Comparison of ENCODE assay signal across 24 cellular contexts in genomic region chr5:159452480-159453167, GRCh38.
A peak's percentile ranks its signal among the peaks of the same experiment; 100 is the strongest.
DNase-seq lines count a peak whose midpoint lies in the region; ATAC-seq and TF ChIP-seq lines count a peak whose summit lies in the region.
"Had no signal": no experiment of that assay in that cellular context is flagged by ENCODE, and none has a peak within 500 bp of the region (broad histone marks: within the 10 kb centered on the region; RNA-seq: fewer than 3 reads in every experiment).

No MANE protein-coding gene starts in this region.

- no peaks in the 10 kb centered on the region for H3K36me3 ChIP-seq in left ventricle myocardium inferior
- H3K36me3 ChIP-seq: SJCRH30, spleen, transverse colon had no signal

- H3K27me3 ChIP-seq in left ventricle myocardium inferior (ENCODE audit: low read depth) = no peaks in the 10 kb centered on the region
- H3K27me3 ChIP-seq: spleen, transverse colon had no signal

- no peaks in the 10 kb centered on the region for H3K9me3 ChIP-seq in left ventricle myocardium inferior (replicated peaks)
- H3K9me3 ChIP-seq: SJCRH30, spleen, transverse colon had no signal

- peak overlapping the region; percentile 81 for H3K27ac ChIP-seq in left ventricle myocardium inferior (replicated peaks)
- H3K27ac ChIP-seq: SJCRH30, spleen had no signal

- peaks cover 22% of the 10 kb centered on the region for H3K4me1 ChIP-seq in left ventricle myocardium inferior
- H3K4me1 ChIP-seq: SJCRH30, transverse colon had no signal

- CTCF ChIA-PET in GM10248 (lab: Yijun Ruan, JAX) = interaction anchor here (0.7 to 8.8 kb wide), 5 partner anchors 9 to 707 kb away, joined by 3 to 81 read pairs (median 5); no protein-coding TSS in a partner anchor

- POLR2A ChIA-PET in GM10248 (lab: Yijun Ruan, JAX) = no interaction called here

- DNase-seq in left ventricle myocardium inferior (no peak), Right ventricle myocardium superior (no peak), SW480 (ENCODE audit: low spot score) (peak; percentile 47), left lobe of liver (ENCODE audit: low spot score) (no peak), T-helper 1 cell (no peak), mesenteric fat pad (ENCODE audit: low spot score) (no peak), SHP77 (lab: John Stamatoyannopoulos, UW) (no peak), GM10248 (ENCODE audit: extremely low spot score) (no peak)
- DNase-seq: activated CD4-positive, alpha-beta T cell treated with anti-CD3 and anti-CD28 coated beads, Interleukin-2, amount 50 U/mL, for 1 hour; activated effector memory CD4-positive, alpha-beta T cell treated with Interleukin-2 at 50 U/mL for 16 hours; activated naive CD8-positive, alpha-beta T cell treated with anti-CD3 and anti-CD28 coated beads, Interleukin-2, amount 10 ng/mL, durations not matched to agents 7 days and 5 days; cerebellar nuclear complex; foreskin fibroblast; NCI-H187 treated with DMSO at 0.1 percent for 48 hours; NCI-H774; nucleus accumbens; SJCRH30; spleen; stimulated activated CD4-positive, alpha-beta T cell treated with anti-CD3 and anti-CD28 coated beads, Interleukin-4, amount 100 ng/mL, for 4 hours; stimulated activated naive CD8-positive, alpha-beta T cell treated with anti-CD3 and anti-CD28 coated beads, Interleukin-15, Interleukin-2, amounts not matched to agents 100 U/mL and 50 U/mL, for 24 hours; T-helper 17 cell; transverse colon had no signal

- no peak overlapping the region for H3K4me3 ChIP-seq in left ventricle myocardium inferior
- H3K4me3 ChIP-seq: SJCRH30, spleen, transverse colon had no signal

- ATAC-seq in Right ventricle myocardium superior (ENCODE audit: poor library complexity) (no peak), left lobe of liver (peak; percentile 22)
- ATAC-seq: HCT116; Panc1; stimulated activated naive CD8-positive, alpha-beta T cell treated with anti-CD3 and anti-CD28 coated beads, Interleukin-15, Interleukin-2, amounts not matched to agents 100 U/mL and 50 U/mL, for 24 hours; T-helper 17 cell had no signal

- TF ChIP-seq CTCF in left ventricle myocardium inferior (IDR thresholded peaks at IDR 0.05; ENCODE audit: borderline replicate concordance) (no peak), GM10248 (IDR thresholded peaks at IDR 0.05; ENCODE audit: control extremely low read depth, extremely low read depth, low read depth, missing control alignments) (no peak)

- intact Hi-C loops in left ventricle myocardium inferior (cut with micrococcal nuclease) (no loop called here), Right ventricle myocardium superior (cut with DNase I) (no loop called here)
